Comparison of ENCODE assay signal across 8 cellular contexts in the genomic region with DNA sequence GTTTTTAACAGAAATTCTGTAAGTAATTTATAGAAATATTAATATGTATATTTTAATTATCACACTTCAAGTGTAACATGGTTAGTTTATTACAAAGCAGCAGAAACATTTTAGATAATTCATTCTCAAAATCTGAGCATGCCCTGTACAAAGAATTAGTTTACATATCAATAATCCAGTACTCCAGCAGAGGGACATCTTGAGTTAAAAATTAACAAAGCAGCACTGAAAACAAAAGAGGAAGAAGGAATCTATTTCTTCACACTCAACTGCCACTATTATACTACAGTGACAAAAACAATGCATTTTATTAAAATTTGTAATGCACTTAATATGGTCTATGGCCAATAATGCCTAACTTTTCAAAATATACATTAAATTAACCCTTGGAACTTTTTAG.
DNase-seq lines count a peak whose midpoint lies in the region; ATAC-seq, FAIRE-seq and TF ChIP-seq lines count a peak whose summit lies in the region.

No MANE protein-coding gene starts in this region.

- no peaks in the 10 kb centered on the region for H3K9me3 ChIP-seq in HepG2 (ENCODE audit: low read length)

- DNase-seq in GM13976 (ENCODE audit: low spot score) (peak; percentile 3), SKM-1 (lab: John Stamatoyannopoulos, UW; ENCODE audit: unreplicated experiment) (peak; percentile 10), HepG2 (ENCODE audit: low spot score) (peak; percentile 5), posterior cingulate gyrus (no peak), germinal center (ENCODE audit: low spot score) (no peak), NCI-H1048 (lab: John Stamatoyannopoulos, UW) (no peak)

- TF ChIP-seq POLR2A in HepG2 (IDR thresholded peaks at IDR 0.05; ENCODE audit: insufficient read depth in 1 of 2, low read depth in 2 of 2, low read length in 2 of 2), result no peak

- no peak overlapping the region for H2AFZ ChIP-seq in HepG2 (ENCODE audit: low read length)

- no peak overlapping the region for H3K9ac ChIP-seq in HepG2 (ENCODE audit: insufficient read depth, low read depth, low read length)

- H3K4me1 ChIP-seq in HepG2 (ENCODE audit: insufficient read depth, low read length), result no peaks in the 10 kb centered on the region

- FAIRE-seq in HepG2 (lab: Jason Lieb, UNC), result no peak

- ATAC-seq in HG03575 (IDR thresholded peaks at IDR 0.05; ENCODE audit: extremely low read depth, insufficient number of reproducible peaks, low FRiP score, unreplicated experiment), result peak; percentile 68
- no peak for ATAC-seq in HepG2
- no peak for ATAC-seq in HG03045 (IDR thresholded peaks at IDR 0.05; ENCODE audit: unreplicated experiment)

- H3K4me2 ChIP-seq in HepG2 (ENCODE audit: low read depth, low read length), result no peak overlapping the region

- H3K27me3 ChIP-seq in HepG2 (ENCODE audit: control insufficient read depth in 1 of 2, insufficient read depth in 2 of 2, low read length in 2 of 2), result no peaks in the 10 kb centered on the region

- no peak overlapping the region for H3K27ac ChIP-seq in HepG2 (ENCODE audit: extremely low read length, insufficient read depth, low read length)

- no peaks in the 10 kb centered on the region for H3K36me3 ChIP-seq in HepG2 (replicated peaks in 1 of 2; ENCODE audit: control insufficient read depth in 1 of 2, insufficient read depth in 2 of 2, low read length in 2 of 2)

- H3K4me3 ChIP-seq in HepG2 (replicated peaks in 1 of 3; ENCODE audit: insufficient read depth in 1 of 3, low read depth in 2 of 3, low read length in 3 of 3), result no peak overlapping the region

- BruUV-seq in HepG2 (replicated peaks; lab: Mats Ljungman, UMichigan), result no TSS peak

- peak; percentile 19 for TF ChIP-seq CTCF in GM13976 (IDR thresholded peaks at IDR 0.05; ENCODE audit: borderline replicate concordance, control extremely low read depth, extremely low read depth, insufficient read depth, missing control alignments)
- TF ChIP-seq CTCF in HepG2 (CRISPR knock-in tag; IDR thresholded peaks at IDR 0.05), result no peak

- H3K79me2 ChIP-seq in HepG2 (ENCODE audit: insufficient read depth, low read length), result no peaks in the 10 kb centered on the region

- TF ChIP-seq RAD21 in HepG2 (CRISPR knock-in tag; IDR thresholded peaks at IDR 0.05), result no peak

- no peaks in the 10 kb centered on the region for H4K20me1 ChIP-seq in HepG2 (ENCODE audit: insufficient read depth, low read length)

- no peak for TF ChIP-seq EP300 in HepG2 (IDR thresholded peaks at IDR 0.05; ENCODE audit: low read depth in 2 of 2, low read length in 2 of 2)
- no peak for TF ChIP-seq EP300 in HepG2 (CRISPR knock-in tag; IDR thresholded peaks at IDR 0.05; ENCODE audit: borderline replicate concordance)

- intact Hi-C loops in HepG2 (cut with micrococcal nuclease; ENCODE audit: unreplicated experiment), result no loop called here
- intact Hi-C loops in posterior cingulate gyrus (cut with DNase I), result loop anchor here (1.0 kb wide), 1 partner anchor 326 kb away; no protein-coding TSS in a partner anchor

- CTCF ChIA-PET in HepG2 (lab: Yijun Ruan, JAX; ENCODE audit: low intra/inter-chr PET ratio, low total read pairs), result no interaction called here

- POLR2A ChIA-PET in HepG2 (lab: Yijun Ruan, JAX), result no interaction called here

- in situ Hi-C loops in GM13976 (cut with MboI; ENCODE audit: low sequenced_read_pairs, unreplicated experiment) (no loop called here), HepG2 (cut with HindIII; ENCODE audit: extremely low pct_ligation_motif_present, low pct_unique_long_range_greater_than_20kb) (no loop called here)

TF ChIP-seq in HepG2, 621 proteins besides CTCF, POLR2A, EP300 and RAD21:
- TF ChIP-seq, protein P1, sequence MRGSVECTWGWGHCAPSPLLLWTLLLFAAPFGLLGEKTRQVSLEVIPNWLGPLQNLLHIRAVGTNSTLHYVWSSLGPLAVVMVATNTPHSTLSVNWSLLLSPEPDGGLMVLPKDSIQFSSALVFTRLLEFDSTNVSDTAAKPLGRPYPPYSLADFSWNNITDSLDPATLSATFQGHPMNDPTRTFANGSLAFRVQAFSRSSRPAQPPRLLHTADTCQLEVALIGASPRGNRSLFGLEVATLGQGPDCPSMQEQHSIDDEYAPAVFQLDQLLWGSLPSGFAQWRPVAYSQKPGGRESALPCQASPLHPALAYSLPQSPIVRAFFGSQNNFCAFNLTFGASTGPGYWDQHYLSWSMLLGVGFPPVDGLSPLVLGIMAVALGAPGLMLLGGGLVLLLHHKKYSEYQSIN (CRISPR knock-in tag; IDR thresholded peaks at IDR 0.05; ENCODE audit: borderline replicate concordance), result no peak
- TF ChIP-seq ZNF460 (CRISPR knock-in tag; IDR thresholded peaks at IDR 0.05; ENCODE audit: borderline replicate concordance) (no peak), ZNF775 (CRISPR knock-in tag; IDR thresholded peaks at IDR 0.05; ENCODE audit: borderline replicate concordance) (no peak), ZKSCAN1 (IDR thresholded peaks at IDR 0.05; ENCODE audit: low read length) (no peak), ZNF331 (CRISPR knock-in tag; IDR thresholded peaks at IDR 0.05) (no peak), MLLT10 (CRISPR knock-in tag; IDR thresholded peaks at IDR 0.05) (no peak), ZNF816 (CRISPR knock-in tag; IDR thresholded peaks at IDR 0.05; ENCODE audit: borderline replicate concordance) (no peak), ZNF136 (CRISPR knock-in tag; IDR thresholded peaks at IDR 0.05; ENCODE audit: low read depth) (no peak), RFXANK (CRISPR knock-in tag; IDR thresholded peaks at IDR 0.05) (no peak), POLR2AphosphoS2 (IDR thresholded peaks at IDR 0.05; ENCODE audit: low read depth, low read length) (no peak), ZNF552 (CRISPR knock-in tag; IDR thresholded peaks at IDR 0.05; ENCODE audit: borderline replicate concordance) (no peak), ZNF768 (CRISPR knock-in tag; IDR thresholded peaks at IDR 0.05) (no peak)
- TF ChIP-seq, protein P2, sequence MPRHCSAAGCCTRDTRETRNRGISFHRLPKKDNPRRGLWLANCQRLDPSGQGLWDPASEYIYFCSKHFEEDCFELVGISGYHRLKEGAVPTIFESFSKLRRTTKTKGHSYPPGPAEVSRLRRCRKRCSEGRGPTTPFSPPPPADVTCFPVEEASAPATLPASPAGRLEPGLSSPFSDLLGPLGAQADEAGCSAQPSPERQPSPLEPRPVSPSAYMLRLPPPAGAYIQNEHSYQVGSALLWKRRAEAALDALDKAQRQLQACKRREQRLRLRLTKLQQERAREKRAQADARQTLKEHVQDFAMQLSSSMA (CRISPR knock-in tag; IDR thresholded peaks at IDR 0.05), result no peak

Comparison
In these comparisons a context has a peak if more than half of its experiments do, and no peak if none do; other contexts are left out.
1. DNase-seq: peak in GM13976 (single experiment), SKM-1 (single experiment) and HepG2 (single experiment); none in posterior cingulate gyrus (0 of 10), germinal center (single experiment) and NCI-H1048 (single experiment).